Comparison of ENCODE assay signal across 31 cellular contexts in the genomic region with DNA sequence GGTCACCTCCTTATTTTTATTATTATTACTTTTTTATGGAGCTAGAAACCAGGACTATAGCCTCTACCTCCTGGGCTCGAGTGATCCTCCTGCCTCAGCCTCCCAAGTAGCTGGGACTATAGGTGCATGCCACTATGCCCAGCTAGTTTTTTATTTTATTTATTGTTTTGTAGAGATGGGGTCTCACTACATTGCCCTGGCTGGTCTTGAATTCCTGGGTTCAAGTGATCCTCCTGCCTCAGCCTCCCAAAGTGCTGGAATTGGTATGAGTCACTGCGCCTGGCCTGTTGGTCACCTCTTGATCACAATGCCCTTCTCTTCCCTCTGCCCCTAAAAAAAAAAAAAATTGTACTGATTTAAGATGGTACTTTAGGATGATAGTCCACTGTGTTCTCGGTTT. TPM values are rescaled to one million over a fixed set of nuclear protein-coding genes. Genes with fewer than 3 reads are reported as not detected.
"Had no signal": no experiment of that assay in that cellular context is flagged by ENCODE, and none has a peak within 500 bp of the region (broad histone marks: within the 10 kb centered on the region; RNA-seq: fewer than 3 reads in every experiment).

No MANE protein-coding gene starts in this region.

- H3K9me3 Mint-ChIP-seq: mesothelial cell of epicardium; natural killer cell treated with Interleukin-12 subunit alpha and Interleukin-12 subunit beta and Interleukin-15 and Interleukin-18, amount 100 ng/mL, for 72 hours; neural crest cell had no signal

- H3K36me3 Mint-ChIP-seq: natural killer cell treated with Interleukin-12 subunit alpha and Interleukin-12 subunit beta and Interleukin-15 and Interleukin-18, amount 100 ng/mL, for 72 hours; stimulated activated memory B cell treated with anti-CD40 and anti-IgM and Interleukin-4, amounts not matched to agents 10 μg/mL and 1 μg/mL and 100 μg/mL, for 72 hours had no signal

- H3K27ac Mint-ChIP-seq: immature natural killer cell; mesothelial cell of epicardium; natural killer cell treated with Interleukin-12 subunit alpha and Interleukin-12 subunit beta and Interleukin-15 and Interleukin-18, amount 100 ng/mL, for 72 hours; progenitor cell of endocrine pancreas; stimulated activated memory B cell treated with anti-CD40 and anti-IgM and Interleukin-4, amounts not matched to agents 10 μg/mL and 1 μg/mL and 100 μg/mL, for 72 hours had no signal

- H3K4me1 ChIP-seq: parathyroid adenoma, testis had no signal

- H3K79me2 ChIP-seq: parathyroid adenoma had no signal

- H3K36me3 ChIP-seq: left ventricle myocardium inferior, right atrium auricular region, thyroid gland, transverse colon, upper lobe of right lung had no signal

- DNase-seq: heart left ventricle; hypothalamus; immature natural killer cell; left ventricle myocardium inferior; mesendoderm; naive B cell; nucleus accumbens; stimulated activated CD4-positive, alpha-beta T cell treated with anti-CD3 and anti-CD28 coated beads, Interleukin-1b, Interleukin-23, amount 100 ng/mL, for 48 hours; stimulated activated CD4-positive, alpha-beta T cell treated with anti-CD3 and anti-CD28 coated beads, Interleukin-2, amount 100 ng/mL, for 48 hours; stimulated activated CD4-positive, alpha-beta T cell treated with anti-CD3 and anti-CD28 coated beads, Interleukin-4, amount 100 ng/mL, for 4 hours; stimulated activated CD8-positive, alpha-beta memory T cell treated with anti-CD3 and anti-CD28 coated beads, Interleukin-4, amount 100 ng/mL, for 48 hours; stimulated activated naive CD4-positive, alpha-beta T cell treated with Interleukin-2 at 50 U/mL for 16 hours; stomach; testis; thyroid gland; transverse colon; upper lobe of right lung had no signal

- ATAC-seq: heart left ventricle; natural killer cell treated with Interleukin-12 subunit alpha and Interleukin-12 subunit beta and Interleukin-15 and Interleukin-18, amount 100 ng/mL, for 72 hours; right lobe of liver; stimulated activated memory B cell treated with anti-CD40 and anti-IgM and Interleukin-4, amounts not matched to agents 10 μg/mL and 1 μg/mL and 100 μg/mL, for 72 hours; upper lobe of right lung had no signal

- H3K9ac ChIP-seq: parathyroid adenoma had no signal

- H2AFZ ChIP-seq: parathyroid adenoma had no signal

- H3K27me3 ChIP-seq: right atrium auricular region, right lobe of liver, testis, upper lobe of right lung had no signal

- FAIRE-seq: islet of Langerhans, kidney, urothelium cell line had no signal

- H3K27ac ChIP-seq: heart left ventricle, left ventricle myocardium inferior, parathyroid adenoma, right atrium auricular region, right lobe of liver, stomach, testis, thyroid gland, transverse colon, upper lobe of right lung had no signal

- H3K9me3 ChIP-seq: heart left ventricle, left ventricle myocardium inferior, right atrium auricular region, right lobe of liver, stomach, testis, thyroid gland, transverse colon, upper lobe of right lung had no signal

- H3K4me3 ChIP-seq: heart left ventricle, left ventricle myocardium inferior, lung, right atrium auricular region, right lobe of liver, smooth muscle cell, stomach, thyroid gland, transverse colon, upper lobe of right lung had no signal

RNA-seq across cellular contexts. Expression of a gene that starts 24.4 kb away (rescaled TPM):
- total RNA-seq: natural killer cell treated with Interleukin-12 subunit alpha and Interleukin-12 subunit beta and Interleukin-15 and Interleukin-18, amount 100 ng/mL, for 72 hours had no signal
- polyA plus RNA-seq: immature natural killer cell had no signal

RNA-seq across cellular contexts. Expression of a gene that starts 39.2 kb away (rescaled TPM):
- total RNA-seq: left ventricle myocardium inferior, pulmonary artery endothelial cell, right atrium auricular region, smooth muscle cell, transverse colon had no signal
- polyA plus RNA-seq: immature natural killer cell, smooth muscle cell had no signal
